In genomic region chr6:131787079-131787478, GRCh38 we compare ENCODE assay signal across 18 cellular contexts.
"Had no signal": no experiment of that assay in that cellular context is flagged by ENCODE, and none has a peak within 500 bp of the region (broad histone marks: within the 10 kb centered on the region; RNA-seq: fewer than 3 reads in every experiment).

No MANE protein-coding gene starts in this region.

- H3K79me2 ChIP-seq: hepatocyte had no signal

- H3K36me3 ChIP-seq: sigmoid colon, thyroid gland had no signal

- H3K4me3 Mint-ChIP-seq: activated naive CD4-positive, alpha-beta T cell treated with anti-CD3 and anti-CD28 coated beads, Interleukin-2, amount 50 U/mL, for 24 hours; dendritic cell treated with granulocyte-macrophage colony-stimulating factor and Interleukin-4, amounts not matched to agents 40 ng/mL and 50 ng/mL, for 4 days; natural killer cell treated with Interleukin-12 subunit alpha and Interleukin-12 subunit beta and Interleukin-15 and Interleukin-18, amount 100 ng/mL, for 72 hours; T-helper 1 cell treated with Interleukin-12 subunit alpha and Interleukin-12 subunit beta and Interleukin-4 antibody, amounts not matched to agents 30 μg/mL and 1 μg/mL, for 36 hours had no signal

- H3K4me2 ChIP-seq: hepatocyte had no signal

- H3K9me3 Mint-ChIP-seq: activated naive CD4-positive, alpha-beta T cell treated with anti-CD3 and anti-CD28 coated beads, Interleukin-2, amount 50 U/mL, for 24 hours; natural killer cell treated with Interleukin-12 subunit alpha and Interleukin-12 subunit beta and Interleukin-15 and Interleukin-18, amount 100 ng/mL, for 72 hours; T-helper 1 cell treated with Interleukin-12 subunit alpha and Interleukin-12 subunit beta and Interleukin-4 antibody, amounts not matched to agents 30 μg/mL and 1 μg/mL, for 36 hours had no signal

- H3K36me3 Mint-ChIP-seq: activated naive CD4-positive, alpha-beta T cell treated with anti-CD3 and anti-CD28 coated beads, Interleukin-2, amount 50 U/mL, for 24 hours had no signal

- H3K9me3 ChIP-seq: sigmoid colon, thyroid gland had no signal

- FAIRE-seq: keratinocyte had no signal

- H3K27me3 Mint-ChIP-seq: dendritic cell treated with granulocyte-macrophage colony-stimulating factor and Interleukin-4, amounts not matched to agents 40 ng/mL and 50 ng/mL, for 4 days had no signal

- H3K27me3 ChIP-seq: hepatocyte, sigmoid colon, thyroid gland had no signal

- H2AFZ ChIP-seq: hepatocyte had no signal

- H3K4me3 ChIP-seq: hepatocyte, lung, sigmoid colon, thyroid gland had no signal

- H3K27ac ChIP-seq: hepatocyte, sigmoid colon, thyroid gland had no signal

- H3K4me1 Mint-ChIP-seq: activated naive CD4-positive, alpha-beta T cell treated with anti-CD3 and anti-CD28 coated beads, Interleukin-2, amount 50 U/mL, for 24 hours had no signal

- ATAC-seq: esophagus mucosa; natural killer cell treated with Interleukin-12 subunit alpha and Interleukin-12 subunit beta and Interleukin-15 and Interleukin-18, amount 100 ng/mL, for 72 hours had no signal

- H3K27ac Mint-ChIP-seq: activated naive CD4-positive, alpha-beta T cell treated with anti-CD3 and anti-CD28 coated beads, Interleukin-2, amount 50 U/mL, for 24 hours; dendritic cell treated with granulocyte-macrophage colony-stimulating factor and Interleukin-4, amounts not matched to agents 40 ng/mL and 50 ng/mL, for 4 days; natural killer cell treated with Interleukin-12 subunit alpha and Interleukin-12 subunit beta and Interleukin-15 and Interleukin-18, amount 100 ng/mL, for 72 hours; T-helper 1 cell treated with Interleukin-12 subunit alpha and Interleukin-12 subunit beta and Interleukin-4 antibody, amounts not matched to agents 30 μg/mL and 1 μg/mL, for 36 hours had no signal

- DNase-seq: activated CD4-positive, alpha-beta T cell treated with anti-CD3 and anti-CD28 coated beads, Interleukin-2, amount 50 U/mL, for 4 hours; activated CD4-positive, CD25-positive, alpha-beta regulatory T cell treated with anti-CD3 and anti-CD28 coated beads, Interleukin-2, amount 50 U/mL, for 72 hours; activated gamma-delta T cell; effector CD8-positive, alpha-beta T cell; sigmoid colon; stimulated activated CD4-positive, alpha-beta T cell treated with anti-CD3 and anti-CD28 coated beads, Interleukin-12 subunit alpha, Interleukin-12 subunit beta, amount 100 ng/mL, for 4 hours; stimulated activated CD4-positive, alpha-beta T cell treated with anti-CD3 and anti-CD28 coated beads, Interleukin-1b, Interleukin-23, amount 100 ng/mL, for 48 hours; stimulated activated CD8-positive, alpha-beta memory T cell treated with anti-CD3 and anti-CD28 coated beads, Interleukin-4, amount 100 ng/mL, for 48 hours; stimulated activated naive CD4-positive, alpha-beta T cell; thyroid gland had no signal
